Comparison of ENCODE assay signal across 21 cellular contexts in genomic region chr15:41821831-41822230, GRCh38.
"Had no signal": no experiment of that assay in that cellular context is flagged by ENCODE, and none has a peak within 500 bp of the region (broad histone marks: within the 10 kb centered on the region; RNA-seq: fewer than 3 reads in every experiment).

No MANE protein-coding gene starts in this region.

- H3K4me1 ChIP-seq: gastroesophageal sphincter, sigmoid colon, upper lobe of right lung had no signal

- H3K9me3 ChIP-seq: gastroesophageal sphincter, mucosa of descending colon, sigmoid colon, upper lobe of right lung had no signal

- H3K27ac ChIP-seq: cardiac muscle cell, epithelial cell of prostate, gastroesophageal sphincter, sigmoid colon, upper lobe of right lung had no signal

- ATAC-seq: gastroesophageal sphincter; stimulated activated naive CD8-positive, alpha-beta T cell treated with anti-CD3 and anti-CD28 coated beads, Interleukin-15, Interleukin-2, amounts not matched to agents 100 U/mL and 50 U/mL, for 24 hours; T-cell; upper lobe of right lung had no signal

- FAIRE-seq: islet of Langerhans had no signal

- H3K27me3 ChIP-seq: cardiac muscle cell, gastroesophageal sphincter, sigmoid colon, upper lobe of right lung had no signal

- DNase-seq: activated CD4-positive, alpha-beta T cell treated with anti-CD3 and anti-CD28 coated beads for 1 hour; activated CD8-positive, alpha-beta memory T cell treated with anti-CD3 and anti-CD28 coated beads for 24 hours; activated CD8-positive, alpha-beta memory T cell treated with anti-CD3 and anti-CD28 coated beads, Interleukin-2, amount 50 U/mL, for 48 hours; activated effector memory CD4-positive, alpha-beta T cell treated with Interleukin-2 at 50 U/mL for 16 hours; activated naive CD4-positive, alpha-beta T cell treated with anti-CD3 and anti-CD28 coated beads for 36 hours; activated naive CD8-positive, alpha-beta T cell treated with anti-CD3 and anti-CD28 coated beads, Interleukin-2, amount 10 ng/mL, durations not matched to agents 7 days and 5 days; activated T-cell treated with anti-CD3 and anti-CD28 coated beads, Interleukin-2, amount 50 U/mL, for 48 hours; amniotic stem cell; left colon; mesenchymal stem cell; stimulated activated CD4-positive, alpha-beta T cell treated with anti-CD3 and anti-CD28 coated beads, Interleukin-2, amount 100 ng/mL, for 48 hours; stimulated activated naive CD8-positive, alpha-beta T cell treated with anti-CD3 and anti-CD28 coated beads, Interleukin-15, Interleukin-2, amounts not matched to agents 100 U/mL and 50 U/mL, for 24 hours; T-cell had no signal

- H3K4me3 ChIP-seq: cardiac muscle cell, gastroesophageal sphincter, mucosa of descending colon, sigmoid colon, smooth muscle cell, upper lobe of right lung had no signal
